In the genomic region with DNA sequence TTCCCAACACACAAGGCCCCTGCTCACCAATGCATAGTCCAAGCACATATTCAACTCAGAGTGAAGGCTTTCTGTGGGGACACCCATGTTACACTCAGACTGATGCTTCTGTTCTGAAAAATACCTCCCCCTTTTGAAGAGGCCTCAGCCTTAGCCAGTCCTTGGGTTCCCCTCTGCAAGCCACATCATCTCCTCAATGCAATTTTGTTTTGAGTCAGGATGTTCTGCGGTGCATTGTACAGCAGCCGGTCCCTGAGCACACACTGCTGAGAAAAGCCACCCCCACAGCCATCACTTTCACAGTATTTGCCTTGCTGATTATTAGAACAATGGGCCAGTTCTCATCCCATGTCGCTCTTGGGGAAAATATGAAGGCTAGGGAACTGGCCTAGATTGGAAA, we compare ENCODE assay signal across 1 cellular context.
A peak's percentile ranks its signal among the peaks of the same experiment; 100 is the strongest.
TF ChIP-seq lines count a peak whose summit lies in the region.

No MANE protein-coding gene starts in this region.

TF ChIP-seq in GM12878, 131 proteins besides CTCF, POLR2A, EP300 and RAD21 (continued from another document):
- TF ChIP-seq CREM (IDR thresholded peaks at IDR 0.05; ENCODE audit: low read depth) (peak; percentile 15; the same call in 1 of the 2 replicates), FOS (IDR thresholded peaks at IDR 0.05; ENCODE audit: borderline replicate concordance, extremely low read depth, insufficient read length) (no peak)
